In genomic region chr15:22839046-22839705, GRCh38 we compare ENCODE assay signal across 8 cellular contexts. TPM values are rescaled to one million over a fixed set of nuclear protein-coding genes. Genes with fewer than 3 reads are reported as not detected.
DNase-seq lines count a peak whose midpoint lies in the region; ATAC-seq, FAIRE-seq and TF ChIP-seq lines count a peak whose summit lies in the region.

No MANE protein-coding gene starts in this region.

- in situ Hi-C loops in ACHN (cut with HindIII; ENCODE audit: low pct_ligation_motif_present, low pct_unique_long_range_greater_than_20kb, low sequenced_read_pairs) = no loop called here

- no peaks in the 10 kb centered on the region for H3K9me3 ChIP-seq in RWPE2 (ENCODE audit: severe bottlenecking)

- peak overlapping the region; percentile 96 to 98 (median 96) for H3K27ac Mint-ChIP-seq in nephron

- TF ChIP-seq CTCF in RWPE2 (IDR thresholded peaks at IDR 0.05; ENCODE audit: poor library complexity, severe bottlenecking) = no peak
- no peak for TF ChIP-seq CTCF in epithelial cell of esophagus (IDR thresholded peaks at IDR 0.05; ENCODE audit: insufficient read depth, low read depth, low read length, missing control alignments)
- no peak for TF ChIP-seq CTCF in nephron (IDR thresholded peaks at IDR 0.05; ENCODE audit: unreplicated experiment in 3 of 3)

- H3K4me3 ChIP-seq in RWPE2 (ENCODE audit: severe bottlenecking) = peak overlapping the region; percentile 76
- peak overlapping the region; percentile 86 for H3K4me3 ChIP-seq in epithelial cell of esophagus (ENCODE audit: low read length)

- H3K27ac ChIP-seq in RWPE2 (ENCODE audit: poor library complexity, severe bottlenecking) = peak overlapping the region; percentile 78

- no peaks in the 10 kb centered on the region for H3K27me3 ChIP-seq in RWPE2 (ENCODE audit: insufficient read depth, poor library complexity, severe bottlenecking)

- H3K27me3 Mint-ChIP-seq in nephron (ENCODE audit: low read depth) = peaks cover 4% of the 10 kb centered on the region

- H3K36me3 Mint-ChIP-seq in nephron (ENCODE audit: low read depth) = peaks cover 11% of the 10 kb centered on the region

- peak; percentile 18 for DNase-seq in ACHN
- DNase-seq in GM19239 (ENCODE audit: insufficient read length, low spot score) = no peak
- DNase-seq in RWPE2 (ENCODE audit: low spot score) = no peak
- no peak for DNase-seq in epithelial cell of esophagus (ENCODE audit: low read depth)
- no peak for DNase-seq in stimulated activated CD4-positive, alpha-beta T cell treated with anti-CD3 and anti-CD28 coated beads, Interleukin-2, amount 100 ng/mL, for 48 hours
- no peak for DNase-seq in sciatic nerve (ENCODE audit: low spot score)

- FAIRE-seq in GM19239 (lab: Jason Lieb, UNC) = peak; percentile 49

- peak overlapping the region; percentile 95 to 99 (median 96) for H3K4me3 Mint-ChIP-seq in nephron

- no peaks in the 10 kb centered on the region for H3K9me3 Mint-ChIP-seq in nephron

- H3K4me1 Mint-ChIP-seq in nephron = peaks cover 24% of the 10 kb centered on the region

- H3K36me3 ChIP-seq in RWPE2 (ENCODE audit: low read depth) = peaks cover 37% of the 10 kb centered on the region

- intact Hi-C loops in sciatic nerve (cut with DNase I) = no loop called here

- H3K4me1 ChIP-seq in RWPE2 (ENCODE audit: insufficient read depth, poor library complexity, severe bottlenecking) = peaks cover 9% of the 10 kb centered on the region

- ATAC-seq in RWPE2 (ENCODE audit: low read depth) (no peak), HG03439 (IDR thresholded peaks at IDR 0.05; ENCODE audit: unreplicated experiment) (no peak), sciatic nerve (no peak)

RNA-seq across cellular contexts. Expression of gene NIPA2, which starts 0.7 kb away (rescaled TPM):
- total RNA-seq in sciatic nerve = 35.1 TPM

RNA-seq across cellular contexts. Expression of gene NIPA1, which starts 52.7 kb away (rescaled TPM):
- total RNA-seq in sciatic nerve = 12.4 TPM
